ENCODE assay signal across 1 cellular context in the genomic region with DNA sequence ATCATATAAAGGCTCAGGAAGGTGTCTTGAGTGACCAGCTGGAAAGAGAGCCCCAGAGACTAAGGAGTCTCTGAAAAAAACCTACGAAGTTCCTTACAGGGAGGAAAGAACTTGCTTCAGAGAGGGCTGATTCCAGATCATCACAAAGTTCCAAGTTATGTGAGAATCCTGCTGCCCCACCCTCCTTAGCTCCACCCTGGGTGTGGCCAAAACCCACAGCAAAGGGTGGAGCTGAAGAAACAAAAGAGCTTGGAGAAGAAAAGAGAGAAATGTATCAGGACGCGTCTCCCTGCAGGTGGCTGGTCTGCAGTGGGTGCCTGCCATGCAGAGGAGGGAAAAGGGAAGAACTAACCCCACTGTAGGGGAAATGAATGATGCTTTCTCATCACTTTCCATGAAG.
TF ChIP-seq lines count a peak whose summit lies in the region.

No MANE protein-coding gene starts in this region.

TF ChIP-seq in K562, 482 proteins besides CTCF, POLR2A, EP300 and RAD21 (continued from another document):
- TF ChIP-seq, protein P1, sequence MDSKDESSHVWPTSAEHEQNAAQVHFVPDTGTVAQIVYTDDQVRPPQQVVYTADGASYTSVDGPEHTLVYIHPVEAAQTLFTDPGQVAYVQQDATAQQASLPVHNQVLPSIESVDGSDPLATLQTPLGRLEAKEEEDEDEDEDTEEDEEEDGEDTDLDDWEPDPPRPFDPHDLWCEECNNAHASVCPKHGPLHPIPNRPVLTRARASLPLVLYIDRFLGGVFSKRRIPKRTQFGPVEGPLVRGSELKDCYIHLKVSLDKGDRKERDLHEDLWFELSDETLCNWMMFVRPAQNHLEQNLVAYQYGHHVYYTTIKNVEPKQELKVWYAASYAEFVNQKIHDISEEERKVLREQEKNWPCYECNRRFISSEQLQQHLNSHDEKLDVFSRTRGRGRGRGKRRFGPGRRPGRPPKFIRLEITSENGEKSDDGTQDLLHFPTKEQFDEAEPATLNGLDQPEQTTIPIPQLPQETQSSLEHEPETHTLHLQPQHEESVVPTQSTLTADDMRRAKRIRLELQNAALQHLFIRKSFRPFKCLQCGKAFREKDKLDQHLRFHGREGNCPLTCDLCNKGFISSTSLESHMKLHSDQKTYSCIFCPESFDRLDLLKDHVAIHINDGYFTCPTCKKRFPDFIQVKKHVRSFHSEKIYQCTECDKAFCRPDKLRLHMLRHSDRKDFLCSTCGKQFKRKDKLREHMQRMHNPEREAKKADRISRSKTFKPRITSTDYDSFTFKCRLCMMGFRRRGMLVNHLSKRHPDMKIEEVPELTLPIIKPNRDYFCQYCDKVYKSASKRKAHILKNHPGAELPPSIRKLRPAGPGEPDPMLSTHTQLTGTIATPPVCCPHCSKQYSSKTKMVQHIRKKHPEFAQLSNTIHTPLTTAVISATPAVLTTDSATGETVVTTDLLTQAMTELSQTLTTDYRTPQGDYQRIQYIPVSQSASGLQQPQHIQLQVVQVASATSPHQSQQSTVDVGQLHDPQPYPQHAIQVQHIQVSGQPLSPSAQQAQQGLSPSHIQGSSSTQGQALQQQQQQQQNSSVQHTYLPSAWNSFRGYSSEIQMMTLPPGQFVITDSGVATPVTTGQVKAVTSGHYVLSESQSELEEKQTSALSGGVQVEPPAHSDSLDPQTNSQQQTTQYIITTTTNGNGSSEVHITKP (IDR thresholded peaks at IDR 0.05; ENCODE audit: partially characterized antibody), result peak; percentile 47
- TF ChIP-seq, protein P2, sequence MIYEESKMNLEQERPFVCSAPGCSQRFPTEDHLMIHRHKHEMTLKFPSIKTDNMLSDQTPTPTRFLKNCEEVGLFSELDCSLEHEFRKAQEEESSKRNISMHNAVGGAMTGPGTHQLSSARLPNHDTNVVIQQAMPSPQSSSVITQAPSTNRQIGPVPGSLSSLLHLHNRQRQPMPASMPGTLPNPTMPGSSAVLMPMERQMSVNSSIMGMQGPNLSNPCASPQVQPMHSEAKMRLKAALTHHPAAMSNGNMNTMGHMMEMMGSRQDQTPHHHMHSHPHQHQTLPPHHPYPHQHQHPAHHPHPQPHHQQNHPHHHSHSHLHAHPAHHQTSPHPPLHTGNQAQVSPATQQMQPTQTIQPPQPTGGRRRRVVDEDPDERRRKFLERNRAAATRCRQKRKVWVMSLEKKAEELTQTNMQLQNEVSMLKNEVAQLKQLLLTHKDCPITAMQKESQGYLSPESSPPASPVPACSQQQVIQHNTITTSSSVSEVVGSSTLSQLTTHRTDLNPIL (CRISPR knock-in tag; IDR thresholded peaks at IDR 0.05), result no peak
- TF ChIP-seq, protein P3, sequence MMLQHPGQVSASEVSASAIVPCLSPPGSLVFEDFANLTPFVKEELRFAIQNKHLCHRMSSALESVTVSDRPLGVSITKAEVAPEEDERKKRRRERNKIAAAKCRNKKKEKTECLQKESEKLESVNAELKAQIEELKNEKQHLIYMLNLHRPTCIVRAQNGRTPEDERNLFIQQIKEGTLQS (IDR thresholded peaks at IDR 0.05), result no peak
- TF ChIP-seq, protein P3 (CRISPR knock-in tag; conservative IDR thresholded peaks at IDR 0.05), result no peak
- TF ChIP-seq NBN (IDR thresholded peaks at IDR 0.05; ENCODE audit: low read depth) (no peak), ZBTB1 (CRISPR knock-in tag; IDR thresholded peaks at IDR 0.05; ENCODE audit: borderline replicate concordance, low read depth) (no peak), ZNF408 (CRISPR knock-in tag; IDR thresholded peaks at IDR 0.05; ENCODE audit: low read depth) (no peak), CTBP1 (IDR thresholded peaks at IDR 0.05; ENCODE audit: borderline replicate concordance) (peak; percentile 39; the same call in 1 of the 2 replicates), FIP1L1 (IDR thresholded peaks at IDR 0.05; ENCODE audit: low read depth, low read length, poor library complexity, severe bottlenecking) (no peak), ZNF717 (CRISPR knock-in tag; IDR thresholded peaks at IDR 0.05) (no peak), PPARD (CRISPR knock-in tag; IDR thresholded peaks at IDR 0.05) (no peak), KLF1 (tag; IDR thresholded peaks at IDR 0.05) (0 out of 2 replicates have a peak, but pooled peaks have one; percentile 19), RFX7 (CRISPR knock-in tag; IDR thresholded peaks at IDR 0.05) (no peak), ZNF764 (CRISPR knock-in tag; IDR thresholded peaks at IDR 0.05; ENCODE audit: low read depth) (no peak), ZNF436 (CRISPR knock-in tag; IDR thresholded peaks at IDR 0.05) (no peak)
- TF ChIP-seq, protein P4, sequence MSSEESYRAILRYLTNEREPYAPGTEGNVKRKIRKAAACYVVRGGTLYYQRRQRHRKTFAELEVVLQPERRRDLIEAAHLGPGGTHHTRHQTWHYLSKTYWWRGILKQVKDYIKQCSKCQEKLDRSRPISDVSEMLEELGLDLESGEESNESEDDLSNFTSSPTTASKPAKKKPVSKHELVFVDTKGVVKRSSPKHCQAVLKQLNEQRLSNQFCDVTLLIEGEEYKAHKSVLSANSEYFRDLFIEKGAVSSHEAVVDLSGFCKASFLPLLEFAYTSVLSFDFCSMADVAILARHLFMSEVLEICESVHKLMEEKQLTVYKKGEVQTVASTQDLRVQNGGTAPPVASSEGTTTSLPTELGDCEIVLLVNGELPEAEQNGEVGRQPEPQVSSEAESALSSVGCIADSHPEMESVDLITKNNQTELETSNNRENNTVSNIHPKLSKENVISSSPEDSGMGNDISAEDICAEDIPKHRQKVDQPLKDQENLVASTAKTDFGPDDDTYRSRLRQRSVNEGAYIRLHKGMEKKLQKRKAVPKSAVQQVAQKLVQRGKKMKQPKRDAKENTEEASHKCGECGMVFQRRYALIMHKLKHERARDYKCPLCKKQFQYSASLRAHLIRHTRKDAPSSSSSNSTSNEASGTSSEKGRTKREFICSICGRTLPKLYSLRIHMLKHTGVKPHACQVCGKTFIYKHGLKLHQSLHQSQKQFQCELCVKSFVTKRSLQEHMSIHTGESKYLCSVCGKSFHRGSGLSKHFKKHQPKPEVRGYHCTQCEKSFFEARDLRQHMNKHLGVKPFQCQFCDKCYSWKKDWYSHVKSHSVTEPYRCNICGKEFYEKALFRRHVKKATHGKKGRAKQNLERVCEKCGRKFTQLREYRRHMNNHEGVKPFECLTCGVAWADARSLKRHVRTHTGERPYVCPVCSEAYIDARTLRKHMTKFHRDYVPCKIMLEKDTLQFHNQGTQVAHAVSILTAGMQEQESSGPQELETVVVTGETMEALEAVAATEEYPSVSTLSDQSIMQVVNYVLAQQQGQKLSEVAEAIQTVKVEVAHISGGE (CRISPR knock-in tag; IDR thresholded peaks at IDR 0.05), result no peak
- TF ChIP-seq, protein P5, sequence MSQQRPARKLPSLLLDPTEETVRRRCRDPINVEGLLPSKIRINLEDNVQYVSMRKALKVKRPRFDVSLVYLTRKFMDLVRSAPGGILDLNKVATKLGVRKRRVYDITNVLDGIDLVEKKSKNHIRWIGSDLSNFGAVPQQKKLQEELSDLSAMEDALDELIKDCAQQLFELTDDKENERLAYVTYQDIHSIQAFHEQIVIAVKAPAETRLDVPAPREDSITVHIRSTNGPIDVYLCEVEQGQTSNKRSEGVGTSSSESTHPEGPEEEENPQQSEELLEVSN (IDR thresholded peaks at IDR 0.05; ENCODE audit: borderline replicate concordance in 1 of 2, extremely low read depth in 1 of 2, insufficient read depth in 1 of 2, insufficient read length in 1 of 2, low read depth in 1 of 2, low read length in 1 of 2, poor library complexity in 1 of 2, severe bottlenecking in 1 of 2), result no peak
- TF ChIP-seq, protein P6, sequence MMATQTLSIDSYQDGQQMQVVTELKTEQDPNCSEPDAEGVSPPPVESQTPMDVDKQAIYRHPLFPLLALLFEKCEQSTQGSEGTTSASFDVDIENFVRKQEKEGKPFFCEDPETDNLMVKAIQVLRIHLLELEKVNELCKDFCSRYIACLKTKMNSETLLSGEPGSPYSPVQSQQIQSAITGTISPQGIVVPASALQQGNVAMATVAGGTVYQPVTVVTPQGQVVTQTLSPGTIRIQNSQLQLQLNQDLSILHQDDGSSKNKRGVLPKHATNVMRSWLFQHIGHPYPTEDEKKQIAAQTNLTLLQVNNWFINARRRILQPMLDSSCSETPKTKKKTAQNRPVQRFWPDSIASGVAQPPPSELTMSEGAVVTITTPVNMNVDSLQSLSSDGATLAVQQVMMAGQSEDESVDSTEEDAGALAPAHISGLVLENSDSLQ (IDR thresholded peaks at IDR 0.05), result no peak
- TF ChIP-seq, protein P7, sequence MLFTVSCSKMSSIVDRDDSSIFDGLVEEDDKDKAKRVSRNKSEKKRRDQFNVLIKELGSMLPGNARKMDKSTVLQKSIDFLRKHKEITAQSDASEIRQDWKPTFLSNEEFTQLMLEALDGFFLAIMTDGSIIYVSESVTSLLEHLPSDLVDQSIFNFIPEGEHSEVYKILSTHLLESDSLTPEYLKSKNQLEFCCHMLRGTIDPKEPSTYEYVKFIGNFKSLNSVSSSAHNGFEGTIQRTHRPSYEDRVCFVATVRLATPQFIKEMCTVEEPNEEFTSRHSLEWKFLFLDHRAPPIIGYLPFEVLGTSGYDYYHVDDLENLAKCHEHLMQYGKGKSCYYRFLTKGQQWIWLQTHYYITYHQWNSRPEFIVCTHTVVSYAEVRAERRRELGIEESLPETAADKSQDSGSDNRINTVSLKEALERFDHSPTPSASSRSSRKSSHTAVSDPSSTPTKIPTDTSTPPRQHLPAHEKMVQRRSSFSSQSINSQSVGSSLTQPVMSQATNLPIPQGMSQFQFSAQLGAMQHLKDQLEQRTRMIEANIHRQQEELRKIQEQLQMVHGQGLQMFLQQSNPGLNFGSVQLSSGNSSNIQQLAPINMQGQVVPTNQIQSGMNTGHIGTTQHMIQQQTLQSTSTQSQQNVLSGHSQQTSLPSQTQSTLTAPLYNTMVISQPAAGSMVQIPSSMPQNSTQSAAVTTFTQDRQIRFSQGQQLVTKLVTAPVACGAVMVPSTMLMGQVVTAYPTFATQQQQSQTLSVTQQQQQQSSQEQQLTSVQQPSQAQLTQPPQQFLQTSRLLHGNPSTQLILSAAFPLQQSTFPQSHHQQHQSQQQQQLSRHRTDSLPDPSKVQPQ (CRISPR knock-in tag; IDR thresholded peaks at IDR 0.05; ENCODE audit: borderline replicate concordance), result no peak
